Comparison of ENCODE assay signal across 11 cellular contexts in genomic region chr15:65952425-65953053, GRCh38.
A peak's percentile ranks its signal among the peaks of the same experiment; 100 is the strongest.
DNase-seq lines count a peak whose midpoint lies in the region; ATAC-seq lines count a peak whose summit lies in the region.
"Had no signal": no experiment of that assay in that cellular context is flagged by ENCODE, and none has a peak within 500 bp of the region (broad histone marks: within the 10 kb centered on the region; RNA-seq: fewer than 3 reads in every experiment).

No MANE protein-coding gene starts in this region.

- ATAC-seq in GM18907 (IDR thresholded peaks at IDR 0.05; ENCODE audit: unreplicated experiment) (no peak), GM18520 (IDR thresholded peaks at IDR 0.05; ENCODE audit: unreplicated experiment) (no peak)

- in situ Hi-C loops in Caki2 (cut with HindIII; ENCODE audit: low pct_unique_long_range_greater_than_20kb, low sequenced_read_pairs) = no loop called here

- DNase-seq in Caki2 (ENCODE audit: low read depth) = peak; percentile 37
- peak; percentile 41 for DNase-seq in HT1080 (ENCODE audit: low read depth)
- peak; percentile 2 for DNase-seq in amniotic stem cell (lab: John Stamatoyannopoulos, UW)
- peak; percentile 65 for DNase-seq in iris pigment epithelial cell (ENCODE audit: low read depth)
- no peak for DNase-seq in retina
- DNase-seq in NOMO-1 treated with DMSO at 0.1 percent for 48 hours (lab: John Stamatoyannopoulos, UW; ENCODE audit: unreplicated experiment) = no peak
- DNase-seq: activated B cell treated with CpG ODN at 0.5 μM for 24 hours, cerebellar nuclear complex, NCI-H1436 treated with DMSO at 0.1 percent for 48 hours had no signal

Comparison
In these comparisons a context has a peak if more than half of its experiments do, and no peak if none do; other contexts are left out.
1. DNase-seq: peak in Caki2 (single experiment), HT1080 (single experiment), amniotic stem cell (single experiment) and iris pigment epithelial cell (single experiment); none in retina (single experiment) and NOMO-1 treated with DMSO at 0.1 percent for 48 hours (single experiment).